Comparison of ENCODE assay signal across 8 cellular contexts in the genomic region with DNA sequence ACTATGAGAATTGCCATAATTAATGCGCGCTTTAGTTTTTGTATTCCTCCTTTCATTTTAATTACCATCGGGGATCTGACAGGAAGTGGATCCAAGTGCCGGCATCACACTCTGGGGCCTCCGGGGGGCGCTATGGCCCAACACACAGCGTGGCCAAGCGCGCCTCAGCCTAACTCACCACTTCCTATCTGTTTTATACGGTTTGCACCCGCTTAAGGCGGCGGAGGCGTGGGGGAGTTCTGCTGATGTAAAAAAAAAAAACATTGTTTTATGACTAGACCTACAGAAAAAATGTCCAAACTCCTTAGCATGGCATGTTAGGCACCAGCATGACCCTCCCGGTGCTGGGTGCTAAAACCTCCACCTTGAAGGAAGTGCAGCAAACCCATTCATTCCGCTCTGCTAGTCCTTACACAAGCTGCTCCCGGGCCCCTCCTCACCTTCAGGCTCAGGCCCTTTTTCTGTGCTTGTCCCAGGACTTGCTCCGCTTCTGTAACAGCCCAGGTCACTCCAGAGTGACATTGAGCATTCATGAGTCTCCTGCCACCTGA. TPM values are rescaled to one million over a fixed set of nuclear protein-coding genes. Genes with fewer than 3 reads are reported as not detected.
DNase-seq lines count a peak whose midpoint lies in the region; ATAC-seq and TF ChIP-seq lines count a peak whose summit lies in the region.

No MANE protein-coding gene starts in this region.

- peak; percentile 88 for TF ChIP-seq CTCF in OCI-LY3 (IDR thresholded peaks at IDR 0.05; ENCODE audit: low read depth, low read length)
- peak; percentile 76 for TF ChIP-seq CTCF in foreskin keratinocyte (conservative IDR thresholded peaks at IDR 0.05)
- peak in 3 of 4 experiments; percentile 36 to 53 (median 48) for TF ChIP-seq CTCF in prostate gland (IDR thresholded peaks at IDR 0.05)

- H3K36me3 ChIP-seq in OCI-LY3 (replicated peaks; ENCODE audit: low read depth, low read length) (no peaks in the 10 kb centered on the region), prostate gland (no peaks in the 10 kb centered on the region)

- ATAC-seq in foreskin keratinocyte = no peak
- ATAC-seq in HG03439 (IDR thresholded peaks at IDR 0.05; ENCODE audit: unreplicated experiment) = no peak

- H4K20me1 ChIP-seq in OCI-LY3 (ENCODE audit: insufficient read depth, low read length) = no peaks in the 10 kb centered on the region

- intact Hi-C loops in prostate gland (cut with DNase I) = no loop called here

- H3K9me3 ChIP-seq in OCI-LY3 (ENCODE audit: insufficient read depth, low read length) (no peaks in the 10 kb centered on the region), prostate gland (no peaks in the 10 kb centered on the region)

- H3K4me1 ChIP-seq in OCI-LY3 (ENCODE audit: low read length) (peaks cover 10% of the 10 kb centered on the region; the same call in 1 of the 2 replicates), foreskin keratinocyte (no peaks in the 10 kb centered on the region), prostate gland (replicated peaks) (peaks cover 7% of the 10 kb centered on the region)

- H3K9ac ChIP-seq in OCI-LY3 (ENCODE audit: low read length) = 0 out of 2 replicates have a peak overlapping the region, but pooled peaks have one; percentile 7

- H3K4me3 ChIP-seq in OCI-LY3 (ENCODE audit: low read length) (peak overlapping the region; percentile 64), prostate gland (no peak overlapping the region)

- H3K27ac ChIP-seq in OCI-LY3 (ENCODE audit: low read length) (no peak overlapping the region), foreskin keratinocyte (no peak overlapping the region), prostate gland (no peak overlapping the region)

- 38% methylated on average over 18 of the region's 18 CpGs for WGBS in prostate gland

- no peaks in the 10 kb centered on the region for H3K79me2 ChIP-seq in OCI-LY3 (ENCODE audit: low read length)

- DNase-seq in NCI-H82 (lab: John Stamatoyannopoulos, UW) (peak; percentile 69), NCI-H82 treated with DMSO at 0.1 percent for 48 hours (lab: John Stamatoyannopoulos, UW; ENCODE audit: unreplicated experiment) (no peak), foreskin keratinocyte (no peak), prostate gland (ENCODE audit: low spot score) (no peak), SKM-1 (lab: John Stamatoyannopoulos, UW; ENCODE audit: unreplicated experiment) (no peak)
- peak; percentile 87 for DNase-seq in activated T-cell treated with anti-CD3 and anti-CD28 coated beads, Interleukin-2, amount 50 U/mL, for 48 hours

- peak overlapping the region; percentile 91 for H2AFZ ChIP-seq in OCI-LY3 (ENCODE audit: low read depth, low read length)

- H3K4me2 ChIP-seq in OCI-LY3 (ENCODE audit: low read length) = peak overlapping the region; percentile 76

- TF ChIP-seq POLR2A in prostate gland (IDR thresholded peaks at IDR 0.05) = no peak

- H3K27me3 ChIP-seq in OCI-LY3 (ENCODE audit: low read depth, low read length) (peaks cover 12% of the 10 kb centered on the region; the same call in 1 of the 2 replicates), foreskin keratinocyte (peaks cover 71% of the 10 kb centered on the region), prostate gland (replicated peaks; ENCODE audit: insufficient read depth) (no peaks in the 10 kb centered on the region)

RNA-seq across cellular contexts. Expression of gene EBF4, which starts 4.5 kb away (rescaled TPM):
- total RNA-seq in foreskin keratinocyte = 0.46 and 0.78 TPM in 2 replicates
- 0.12 and 0.22 TPM in 2 replicates for polyA plus RNA-seq in foreskin keratinocyte
- total RNA-seq in prostate gland = 10 to 100 TPM; 48.9 to 58.8 TPM

RNA-seq across cellular contexts. Expression of gene IDH3B, which starts 24.1 kb away (rescaled TPM):
- total RNA-seq in foreskin keratinocyte = 83.7 and 93.9 TPM in 2 replicates
- polyA plus RNA-seq in foreskin keratinocyte = 89.6 and 97.4 TPM in 2 replicates
- total RNA-seq in prostate gland = 100 to 1,000 TPM; 132 to 141 TPM

RNA-seq across cellular contexts. Expression of gene NOP56, which starts 35.7 kb away (rescaled TPM):
- total RNA-seq in foreskin keratinocyte (300 and 394 TPM in 2 replicates), prostate gland (100 to 1,000 TPM in 1 of 2 donors, 10 to 100 TPM in 1; 50.8 to 108 TPM)
- 226 and 309 TPM in 2 replicates for polyA plus RNA-seq in foreskin keratinocyte

Comparison
In these comparisons a context has a peak if more than half of its experiments do, and no peak if none do; other contexts are left out.
1. DNase-seq: peak in NCI-H82 (single experiment) and activated T-cell treated with anti-CD3 and anti-CD28 coated beads, Interleukin-2, amount 50 U/mL, for 48 hours (2 of 2); none in NCI-H82 treated with DMSO at 0.1 percent for 48 hours (single experiment), foreskin keratinocyte (0 of 2), prostate gland (single experiment) and SKM-1 (single experiment).
2. RNA of gene EBF4, which starts 4.5 kb away (total RNA-seq): 48.9 to 58.8 TPM in prostate gland; 0.46 to 0.78 TPM in foreskin keratinocyte; every median in the first group is over 10 times any median in the second.
3. Peak in every context shown above with its lines, with median percentiles within 50 percentile points of each other: CTCF ChIP-seq.